Comparison of ENCODE assay signal across 8 cellular contexts in the genomic region with DNA sequence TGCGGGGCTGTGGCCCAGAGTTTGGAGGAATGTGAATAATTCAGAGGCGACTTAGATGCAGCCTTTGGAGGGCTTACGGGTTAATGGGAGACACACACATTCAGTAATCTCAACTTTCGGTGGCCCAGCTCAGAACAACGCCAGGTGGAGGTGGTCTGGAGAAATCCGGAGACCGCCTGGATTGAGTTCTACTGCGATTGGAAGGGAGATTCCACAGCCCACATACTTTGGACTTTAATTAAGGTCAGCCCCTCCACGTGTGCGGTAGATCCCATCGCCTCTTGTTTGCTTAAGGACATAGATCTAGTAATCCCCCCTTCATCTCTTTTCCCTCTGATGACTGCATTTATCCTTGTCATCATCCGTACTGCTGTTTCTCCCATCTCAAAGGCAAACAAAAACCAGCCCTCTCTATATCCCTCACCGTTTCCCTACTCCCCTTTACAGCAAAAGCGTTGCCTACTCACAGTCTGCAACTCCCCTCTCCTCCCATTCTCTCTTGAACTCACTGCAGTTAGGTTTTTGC. TPM values are rescaled to one million over a fixed set of nuclear protein-coding genes. Genes with fewer than 3 reads are reported as not detected.
DNase-seq lines count a peak whose midpoint lies in the region; ATAC-seq and TF ChIP-seq lines count a peak whose summit lies in the region.

No MANE protein-coding gene starts in this region.

- H3K36me3 Mint-ChIP-seq in activated naive CD8-positive, alpha-beta T cell treated with anti-CD3 and anti-CD28 coated beads for 36 hours = peaks cover 3% of the 10 kb centered on the region

- DNase-seq in DND-41 (no peak), HL-60 (ENCODE audit: low read depth in 1 of 2, low spot score in 1 of 2) (no peak), iPS-NIHi7 (ENCODE audit: extremely low spot score) (peak; percentile 46), stromal cell of bone marrow (ENCODE audit: low read depth) (peak; percentile 7), cerebellar cortex (ENCODE audit: low spot score) (no peak)
- no peak for DNase-seq in activated naive CD8-positive, alpha-beta T cell treated with anti-CD3 and anti-CD28 coated beads for 36 hours
- no peak for DNase-seq in activated CD4-positive, alpha-beta T cell treated with anti-CD3 and anti-CD28 coated beads, Interleukin-2, amount 50 U/mL, for 1 hour

- H3K4me1 ChIP-seq in DND-41 (ENCODE audit: insufficient read depth, low read length) = peaks cover 32% of the 10 kb centered on the region

- no peaks in the 10 kb centered on the region for H3K27me3 Mint-ChIP-seq in activated naive CD8-positive, alpha-beta T cell treated with anti-CD3 and anti-CD28 coated beads for 36 hours

- peaks cover 18% of the 10 kb centered on the region for H3K4me1 Mint-ChIP-seq in activated naive CD8-positive, alpha-beta T cell treated with anti-CD3 and anti-CD28 coated beads for 36 hours

- H3K9ac ChIP-seq in DND-41 (ENCODE audit: low read depth, low read length) = peak overlapping the region; percentile 75

- ATAC-seq in DND-41 (ENCODE audit: insufficient read depth, low read depth) (no peak), GM18517 (IDR thresholded peaks at IDR 0.05; ENCODE audit: unreplicated experiment) (no peak)

- peak overlapping the region; percentile 81 for H3K4me2 ChIP-seq in DND-41 (ENCODE audit: insufficient read depth, low read length)

- H3K27me3 ChIP-seq in DND-41 (ENCODE audit: insufficient read depth, low read length, poor library complexity) (no peaks in the 10 kb centered on the region), HL-60 (ENCODE audit: insufficient read depth, poor library complexity, severe bottlenecking) (no peaks in the 10 kb centered on the region)

- H3K27ac Mint-ChIP-seq in activated naive CD8-positive, alpha-beta T cell treated with anti-CD3 and anti-CD28 coated beads for 36 hours = peak overlapping the region; percentile 96

- H3K4me3 ChIP-seq in DND-41 (ENCODE audit: low read depth in 1 of 2, low read length in 2 of 2) (peak overlapping the region; percentile 43 to 73), HL-60 (replicated peaks; ENCODE audit: insufficient read depth, low read length) (peak overlapping the region; percentile 71)

- H3K27ac ChIP-seq in DND-41 (ENCODE audit: low read length) = peak overlapping the region; percentile 66
- peak overlapping the region; percentile 54 for H3K27ac ChIP-seq in HL-60 (replicated peaks)

- peaks cover 8% of the 10 kb centered on the region for H4K20me1 ChIP-seq in DND-41 (ENCODE audit: insufficient read depth, low read length)

- H3K9me3 ChIP-seq in DND-41 (ENCODE audit: insufficient read depth, low read length, severe bottlenecking) = no peaks in the 10 kb centered on the region

- TF ChIP-seq CTCF in DND-41 (IDR thresholded peaks at IDR 0.05; ENCODE audit: borderline replicate concordance, extremely low read depth, low read length, poor library complexity, severe bottlenecking) (no peak), HL-60 (IDR thresholded peaks at IDR 0.05; ENCODE audit: insufficient read depth, low read length) (no peak)

- peaks cover 27% of the 10 kb centered on the region for H3K36me3 ChIP-seq in DND-41 (ENCODE audit: insufficient read depth, low read length)

- H3K4me3 Mint-ChIP-seq in activated naive CD8-positive, alpha-beta T cell treated with anti-CD3 and anti-CD28 coated beads for 36 hours = peak overlapping the region; percentile 100

- peaks cover 2% of the 10 kb centered on the region for H3K9me3 Mint-ChIP-seq in activated naive CD8-positive, alpha-beta T cell treated with anti-CD3 and anti-CD28 coated beads for 36 hours

- peak overlapping the region; percentile 90 for H2AFZ ChIP-seq in DND-41 (ENCODE audit: low read depth, low read length)

- H3K79me2 ChIP-seq in DND-41 (ENCODE audit: insufficient read depth, low read length) = peaks cover 41% of the 10 kb centered on the region

RNA-seq across cellular contexts. Expression of a gene that starts 0.7 kb away (rescaled TPM):
- total RNA-seq in activated naive CD8-positive, alpha-beta T cell treated with anti-CD3 and anti-CD28 coated beads for 36 hours = 10 to 100 TPM; 26.5 to 31.2 TPM

RNA-seq across cellular contexts. Expression of a gene that starts 32.6 kb away (rescaled TPM):
- total RNA-seq in activated naive CD8-positive, alpha-beta T cell treated with anti-CD3 and anti-CD28 coated beads for 36 hours = under 1 TPM; 0.48 to 0.60 TPM

RNA-seq across cellular contexts. Expression of a gene that starts 32.7 kb away (rescaled TPM):
- total RNA-seq in activated naive CD8-positive, alpha-beta T cell treated with anti-CD3 and anti-CD28 coated beads for 36 hours = 1 to 10 TPM; 2.8 to 3.6 TPM

RNA-seq across cellular contexts. Expression of a gene that starts 58.9 kb away (rescaled TPM):
- total RNA-seq in activated naive CD8-positive, alpha-beta T cell treated with anti-CD3 and anti-CD28 coated beads for 36 hours = 10 to 100 TPM; 26.4 to 26.7 TPM

Comparison
In these comparisons a context has a peak if more than half of its experiments do, and no peak if none do; other contexts are left out.
1. DNase-seq: peak in iPS-NIHi7 (single experiment) and stromal cell of bone marrow (single experiment); none in DND-41 (single experiment), HL-60 (0 of 2), activated naive CD8-positive, alpha-beta T cell treated with anti-CD3 and anti-CD28 coated beads for 36 hours (single experiment), cerebellar cortex (single experiment) and activated CD4-positive, alpha-beta T cell treated with anti-CD3 and anti-CD28 coated beads, Interleukin-2, amount 50 U/mL, for 1 hour (single experiment).